15 cellular contexts compared by ENCODE assay signal in the genomic region with DNA sequence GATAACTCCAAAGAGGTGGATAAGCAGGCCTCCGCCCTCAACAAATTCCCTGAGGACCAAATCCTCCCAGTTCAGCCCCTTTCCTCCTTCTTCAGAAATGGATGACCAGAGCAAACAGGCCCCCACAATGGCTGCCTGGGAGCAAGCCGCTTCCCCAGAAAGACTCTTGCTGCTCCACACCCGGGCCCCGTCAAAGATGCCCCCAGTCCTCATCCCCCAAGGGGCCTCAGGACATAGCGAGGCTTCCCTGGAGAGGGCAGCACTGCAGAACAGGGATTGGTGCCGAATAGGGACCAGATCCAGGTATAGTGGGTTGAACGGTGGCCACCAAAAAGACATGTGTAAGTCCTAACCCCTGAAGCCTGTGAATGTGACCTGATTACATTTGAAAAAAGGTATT.
DNase-seq lines count a peak whose midpoint lies in the region; ATAC-seq, FAIRE-seq and TF ChIP-seq lines count a peak whose summit lies in the region.
"Had no signal": no experiment of that assay in that cellular context is flagged by ENCODE, and none has a peak within 500 bp of the region (broad histone marks: within the 10 kb centered on the region; RNA-seq: fewer than 3 reads in every experiment).

No MANE protein-coding gene starts in this region.

- H3K4me1 Mint-ChIP-seq in CD8-positive, alpha-beta T cell (ENCODE audit: low read depth) = peaks cover 43% of the 10 kb centered on the region
- H3K4me1 Mint-ChIP-seq in astrocyte (ENCODE audit: low read depth, unreplicated experiment) = peaks cover 14% of the 10 kb centered on the region
- H3K4me1 Mint-ChIP-seq in naive thymus-derived CD8-positive, alpha-beta T cell = peaks cover 28 to 78% (median 74%) of the 10 kb centered on the region in 4 donors

- TF ChIP-seq CTCF in BE2C (IDR thresholded peaks at IDR 0.05; ENCODE audit: low read depth, low read length) = peak; percentile 17; the same call in 1 of the 2 replicates
- no peak for TF ChIP-seq CTCF in CD8-positive, alpha-beta T cell (IDR thresholded peaks at IDR 0.05)
- no peak for TF ChIP-seq CTCF in astrocyte (IDR thresholded peaks at IDR 0.05; ENCODE audit: insufficient read depth, low read depth, low read length)

- H3K9me3 ChIP-seq in BE2C = no peaks in the 10 kb centered on the region
- H3K9me3 ChIP-seq in CD8-positive, alpha-beta T cell (ENCODE audit: low read length) = no peaks in the 10 kb centered on the region
- H3K9me3 ChIP-seq in astrocyte (ENCODE audit: insufficient read depth, low read depth, low read length) = no peaks in the 10 kb centered on the region
- H3K9me3 ChIP-seq: heart left ventricle had no signal

- H3K4me2 ChIP-seq in astrocyte (ENCODE audit: low read length) = peak overlapping the region; percentile 37

- peak overlapping the region; percentile 6 for H3K9ac ChIP-seq in astrocyte (ENCODE audit: low read length)

- H3K36me3 ChIP-seq in BE2C = no peaks in the 10 kb centered on the region
- H3K36me3 ChIP-seq in CD8-positive, alpha-beta T cell (ENCODE audit: insufficient read depth, low read length) = no peaks in the 10 kb centered on the region
- H3K36me3 ChIP-seq in astrocyte (ENCODE audit: insufficient read depth, low read length) = no peaks in the 10 kb centered on the region
- H3K36me3 ChIP-seq: heart left ventricle had no signal

- CTCF ChIA-PET in CD8-positive, alpha-beta T cell (lab: Charles Lee) = no interaction called here

- H3K27me3 Mint-ChIP-seq in CD8-positive, alpha-beta T cell (ENCODE audit: low read depth) = no peaks in the 10 kb centered on the region
- H3K27me3 Mint-ChIP-seq in astrocyte (ENCODE audit: low read depth, unreplicated experiment) = peaks cover 3% of the 10 kb centered on the region
- no peaks in the 10 kb centered on the region for H3K27me3 Mint-ChIP-seq in naive thymus-derived CD8-positive, alpha-beta T cell

- no peak overlapping the region for H3K4me3 Mint-ChIP-seq in CD8-positive, alpha-beta T cell
- H3K4me3 Mint-ChIP-seq in astrocyte (ENCODE audit: unreplicated experiment) = no peak overlapping the region
- peak overlapping the region in 9 of 10 donors; percentile 9 to 75 (median 40) for H3K4me3 Mint-ChIP-seq in naive thymus-derived CD8-positive, alpha-beta T cell

- H3K27ac Mint-ChIP-seq in CD8-positive, alpha-beta T cell = peak overlapping the region; percentile 0
- peak overlapping the region; percentile 55 for H3K27ac Mint-ChIP-seq in astrocyte (ENCODE audit: unreplicated experiment)
- peak overlapping the region; percentile 29 to 95 (median 83) for H3K27ac Mint-ChIP-seq in naive thymus-derived CD8-positive, alpha-beta T cell

- no peaks in the 10 kb centered on the region for H3K36me3 Mint-ChIP-seq in CD8-positive, alpha-beta T cell
- H3K36me3 Mint-ChIP-seq in astrocyte (ENCODE audit: low read depth, unreplicated experiment) = no peaks in the 10 kb centered on the region
- no peaks in the 10 kb centered on the region for H3K36me3 Mint-ChIP-seq in naive thymus-derived CD8-positive, alpha-beta T cell

- no peaks in the 10 kb centered on the region for H3K79me2 ChIP-seq in astrocyte (ENCODE audit: insufficient read depth, low read length)

- no peak for ATAC-seq in CD8-positive, alpha-beta T cell
- no peak for ATAC-seq in naive thymus-derived CD8-positive, alpha-beta T cell
- no peak for ATAC-seq in GM18519 (IDR thresholded peaks at IDR 0.05; ENCODE audit: low FRiP score, unreplicated experiment)
- ATAC-seq: left colon had no signal

- H4K20me1 ChIP-seq in astrocyte (ENCODE audit: insufficient read depth, low read length) = no peaks in the 10 kb centered on the region

- no peak for FAIRE-seq in astrocyte (lab: Jason Lieb, UNC)
- FAIRE-seq: GM18507, TTC549 had no signal

- peaks cover 7% of the 10 kb centered on the region for H3K4me1 ChIP-seq in BE2C
- peaks cover 56% of the 10 kb centered on the region for H3K4me1 ChIP-seq in CD8-positive, alpha-beta T cell (ENCODE audit: insufficient read depth, low read length)
- peaks cover 50% of the 10 kb centered on the region for H3K4me1 ChIP-seq in astrocyte (ENCODE audit: insufficient read depth, low read length)

- no peak overlapping the region for H3K4me3 ChIP-seq in BE2C (ENCODE audit: low read depth, low read length)
- no peak overlapping the region for H3K4me3 ChIP-seq in CD8-positive, alpha-beta T cell (ENCODE audit: low read depth, low read length)
- H3K4me3 ChIP-seq in astrocyte (ENCODE audit: insufficient read depth, low read depth, low read length) = no peak overlapping the region
- H3K4me3 ChIP-seq: heart left ventricle had no signal

- H3K27me3 ChIP-seq in BE2C (no peaks in the 10 kb centered on the region), astrocyte (ENCODE audit: insufficient read depth, low read length) (no peaks in the 10 kb centered on the region)
- no peaks in the 10 kb centered on the region for H3K27me3 ChIP-seq in CD8-positive, alpha-beta T cell (ENCODE audit: insufficient read depth, low read length)
- H3K27me3 ChIP-seq: heart left ventricle had no signal

- H3K27ac ChIP-seq in CD8-positive, alpha-beta T cell (ENCODE audit: low read depth, low read length) = no peak overlapping the region
- peak overlapping the region; percentile 67 for H3K27ac ChIP-seq in astrocyte (ENCODE audit: low read depth, low read length)

- intact Hi-C loops in CD8-positive, alpha-beta T cell (cut with DNase I, micrococcal nuclease) = loop anchor here in 1 of 2 experiments (5.0 kb wide), 1 partner anchor 101 kb away; a partner anchor contains a TSS

- POLR2A ChIA-PET in CD8-positive, alpha-beta T cell (lab: Charles Lee) = no interaction called here
- POLR2A ChIA-PET in naive thymus-derived CD8-positive, alpha-beta T cell (lab: Charles Lee) = interaction anchor here (1.0 to 1.1 kb wide), 2 partner anchors 11 to 36 kb away, joined by 4 read pairs; no protein-coding TSS in a partner anchor

- DNase-seq in BE2C (no peak), astrocyte (ENCODE audit: low read depth) (no peak), HK-2 (ENCODE audit: unreplicated experiment) (no peak)
- no peak for DNase-seq in CD8-positive, alpha-beta T cell
- no peak for DNase-seq in naive thymus-derived CD8-positive, alpha-beta T cell
- DNase-seq in central memory CD4-positive, alpha-beta T cell = no peak
- DNase-seq: cerebellar nuclear complex; left colon; NCI-H2029 treated with DMSO at 0.1 percent for 48 hours; NCI-H748 treated with DMSO at 0.1 percent for 48 hours; stimulated activated CD4-positive, alpha-beta T cell treated with anti-CD3 and anti-CD28 coated beads, Interleukin-4, amount 100 ng/mL, for 24 hours had no signal

- no peaks in the 10 kb centered on the region for H3K9me3 Mint-ChIP-seq in CD8-positive, alpha-beta T cell
- no peaks in the 10 kb centered on the region for H3K9me3 Mint-ChIP-seq in astrocyte (ENCODE audit: unreplicated experiment)
- no peaks in the 10 kb centered on the region for H3K9me3 Mint-ChIP-seq in naive thymus-derived CD8-positive, alpha-beta T cell

- H2AFZ ChIP-seq in astrocyte (ENCODE audit: low read depth, low read length) = no peak overlapping the region

Comparison
In these comparisons a context has a peak if more than half of its experiments do, and no peak if none do; other contexts are left out.
1. H3K27ac Mint-ChIP-seq: peak in every context shown above with its lines; median percentile 83 in naive thymus-derived CD8-positive, alpha-beta T cell; 55 in astrocyte; 0 in CD8-positive, alpha-beta T cell.
2. H3K4me3 Mint-ChIP-seq: peak in naive thymus-derived CD8-positive, alpha-beta T cell (9 of 10); none in CD8-positive, alpha-beta T cell (single experiment) and astrocyte (single experiment).